Comparison of ENCODE assay signal across 27 cellular contexts in the genomic region with DNA sequence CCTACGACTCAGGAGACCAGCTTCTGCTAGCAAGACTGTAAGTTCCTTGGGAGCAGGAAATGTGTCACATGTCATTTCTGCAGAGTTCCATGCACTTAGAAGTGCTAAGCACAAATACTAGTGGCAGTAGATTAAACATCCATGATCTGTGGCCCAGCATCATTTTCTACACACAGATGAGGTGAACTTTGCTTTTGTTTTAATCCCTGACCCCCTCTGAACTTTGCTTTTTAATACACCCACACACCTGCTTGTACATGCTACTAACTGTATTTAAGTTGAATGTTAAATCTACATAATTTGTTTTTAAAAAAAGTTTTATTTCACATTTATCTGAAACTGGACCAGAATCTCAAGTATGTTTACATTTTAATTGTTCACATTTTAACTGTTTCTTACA. TPM values are rescaled to one million over a fixed set of nuclear protein-coding genes. Genes with fewer than 3 reads are reported as not detected.
DNase-seq lines count a peak whose midpoint lies in the region; ATAC-seq, FAIRE-seq and TF ChIP-seq lines count a peak whose summit lies in the region.
"Had no signal": no experiment of that assay in that cellular context is flagged by ENCODE, and none has a peak within 500 bp of the region (broad histone marks: within the 10 kb centered on the region; RNA-seq: fewer than 3 reads in every experiment).

No MANE protein-coding gene starts in this region.

- no peak for DNase-seq in GM12891 (ENCODE audit: insufficient read length, low spot score)
- peak; percentile 18 for DNase-seq in dermis blood vessel endothelial cell
- DNase-seq in left lobe of liver (ENCODE audit: low spot score), result no peak
- DNase-seq in cortex of kidney (lab: John Stamatoyannopoulos, UW), result no peak
- DNase-seq in DMS 273 treated with DMSO at 0.1 percent for 48 hours (lab: John Stamatoyannopoulos, UW), result no peak
- DNase-seq in NCI-H774 (lab: John Stamatoyannopoulos, UW), result no peak
- DNase-seq: 8988T; ACHN; AML-193; BE2C; C1 segment of cervical spinal cord; Caco-2; Calu3; CD4-positive, alpha-beta memory T cell; CD4-positive, alpha-beta T cell; CD4-positive, CD25-positive, alpha-beta regulatory T cell; CD8-positive, alpha-beta memory T cell; CD8-positive, alpha-beta T cell; COR-L47; DMS153; DMS53; DMS79; DMS79 treated with DMSO at 0.1 percent for 48 hours; DND-41; EL had no signal

- peak; percentile 34 for ATAC-seq in left lobe of liver
- ATAC-seq: A549; CD8-positive, alpha-beta T cell had no signal

- FAIRE-seq in GM12891 (lab: Jason Lieb, UNC), result peak; percentile 16
- FAIRE-seq: A204.1, A549 had no signal

- TF ChIP-seq POLR2A in GM12891 (IDR thresholded peaks at IDR 0.05; ENCODE audit: low read depth, low read length), result no peak

TF ChIP-seq in GM12891, 5 proteins besides CTCF, POLR2A, EP300 and RAD21:
- no peak for TF ChIP-seq SPI1 (IDR thresholded peaks at IDR 0.05; ENCODE audit: low read depth, low read length)
- no peak for TF ChIP-seq PAX5 (IDR thresholded peaks at IDR 0.05; ENCODE audit: insufficient read depth, low read length, severe bottlenecking)
- no peak for TF ChIP-seq POLR2AphosphoS5 (IDR thresholded peaks at IDR 0.05; ENCODE audit: low read depth, low read length)
- no peak for TF ChIP-seq TAF1 (IDR thresholded peaks at IDR 0.05; ENCODE audit: low read depth, low read length)
- no peak for TF ChIP-seq POU2F2 (IDR thresholded peaks at IDR 0.05; ENCODE audit: low read depth, low read length)

RNA-seq across cellular contexts. Expression of gene SLC35D1, which starts 24.5 kb away (rescaled TPM):
- polyA plus RNA-seq in GM12891 (2012; ENCODE audit: low read depth, missing spikeins), result 3.5 TPM
- total RNA-seq in dermis blood vessel endothelial cell (5.9 and 7.0 TPM in 2 replicates), left lobe of liver (66.0 TPM)
